ENCODE assay signal across 16 cellular contexts in the genomic region with DNA sequence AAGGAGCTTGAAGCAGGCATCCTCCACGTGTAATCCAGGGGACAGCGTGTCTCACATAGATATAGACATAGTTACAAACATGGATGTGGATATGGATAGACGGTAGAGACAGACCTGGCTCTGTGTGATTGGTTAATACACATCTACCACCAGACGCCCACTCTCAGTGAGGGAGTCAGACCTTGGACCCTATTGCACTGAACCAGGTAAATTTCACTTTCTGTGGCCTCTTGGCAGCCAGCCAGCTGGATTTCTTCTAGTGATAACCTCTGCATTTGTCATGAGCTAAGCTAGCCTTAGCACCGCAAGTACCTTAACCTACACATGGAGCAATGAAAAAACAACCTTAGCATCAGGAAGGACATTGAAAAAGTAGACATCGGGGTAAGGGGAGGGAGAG.
DNase-seq lines count a peak whose midpoint lies in the region; ATAC-seq, FAIRE-seq and TF ChIP-seq lines count a peak whose summit lies in the region.
"Had no signal": no experiment of that assay in that cellular context is flagged by ENCODE, and none has a peak within 500 bp of the region (broad histone marks: within the 10 kb centered on the region; RNA-seq: fewer than 3 reads in every experiment).

No MANE protein-coding gene starts in this region.

- intact Hi-C loops in K562 (cut with micrococcal nuclease), result no loop called here

- H4K20me1 ChIP-seq in K562 (replicated peaks; ENCODE audit: control insufficient read depth, insufficient read depth, low read length), result no peaks in the 10 kb centered on the region

- no peak overlapping the region for H3K9ac ChIP-seq in K562 (ENCODE audit: insufficient read depth in 1 of 2, low read depth in 2 of 2, low read length in 2 of 2)

- BruUV-seq in K562 (replicated peaks; lab: Mats Ljungman, UMichigan), result no TSS peak

- H3K27ac ChIP-seq in K562 (ENCODE audit: extremely low read depth, low read depth, low read length) (no peak overlapping the region), small intestine (ENCODE audit: low read depth in 1 of 2, low read length in 1 of 2) (no peak overlapping the region)
- H3K27ac ChIP-seq: 22Rv1 had no signal

- TF ChIP-seq CTCF in K562 (IDR thresholded peaks at IDR 0.05 in 2 of 3, conservative IDR thresholded peaks at IDR 0.05 in 1 of 3; ENCODE audit: insufficient read depth in 2 of 3, low read depth in 1 of 3, low read length in 3 of 3), result no peak

- H3K36me3 ChIP-seq in K562 (ENCODE audit: control insufficient read depth, insufficient read depth, low read length) (no peaks in the 10 kb centered on the region), small intestine (ENCODE audit: control insufficient read depth in 2 of 2, insufficient read depth in 2 of 2, low read length in 2 of 2) (no peaks in the 10 kb centered on the region)

- H2AFZ ChIP-seq in K562 (ENCODE audit: low read depth, low read length), result no peak overlapping the region

- H3K4me1 ChIP-seq in K562 (replicated peaks in 1 of 2; ENCODE audit: control insufficient read depth in 2 of 2, insufficient read depth in 2 of 2, low read length in 2 of 2) (no peaks in the 10 kb centered on the region), small intestine (ENCODE audit: control insufficient read depth in 2 of 2, insufficient read depth in 1 of 2, low read depth in 1 of 2, low read length in 1 of 2) (peaks cover 0 to 2% of the 10 kb centered on the region in 2 donors)

- no peak overlapping the region for H3K4me2 ChIP-seq in K562 (ENCODE audit: insufficient read depth, low read length)

- no peak overlapping the region for H3K4me3 ChIP-seq in K562
- no peak overlapping the region for H3K4me3 ChIP-seq in small intestine (ENCODE audit: low read depth in 1 of 2, low read length in 2 of 2)

- TF ChIP-seq EP300 in K562 (IDR thresholded peaks at IDR 0.05; ENCODE audit: low read length), result no peak

- CTCF ChIA-PET in K562 (lab: Yijun Ruan, JAX; ENCODE audit: low intra/inter-chr PET ratio), result no interaction called here

- H3K9me1 ChIP-seq in K562 (ENCODE audit: control insufficient read depth, insufficient read depth, low read length), result no peaks in the 10 kb centered on the region

- TF ChIP-seq POLR2A in K562 (conservative IDR thresholded peaks at IDR 0.05), result no peak

- no peak for TF ChIP-seq RAD21 in K562 (CRISPR knock-in tag; conservative IDR thresholded peaks at IDR 0.05 in 1 of 2, IDR thresholded peaks at IDR 0.05 in 1 of 2)

- POLR2A ChIA-PET in K562 (lab: Yijun Ruan, JAX), result no interaction called here

- H3K9me3 ChIP-seq in K562 (replicated peaks; ENCODE audit: control insufficient read depth, insufficient read depth, low read depth, low read length) (no peaks in the 10 kb centered on the region), small intestine (ENCODE audit: control insufficient read depth, low read depth) (no peaks in the 10 kb centered on the region)

- in situ Hi-C loops in K562 (cut with MboI), result no loop called here

- peak; percentile 34; the same call in 2 of the 3 replicates for ATAC-seq in K562

- DNase-seq in NCI-H1417 (lab: John Stamatoyannopoulos, UW) (peak in 2 of 3 experiments; percentile 13 to 52), NCI-H1417 treated with DMSO at 0.1 percent for 48 hours (lab: John Stamatoyannopoulos, UW) (no peak), GM19239 (ENCODE audit: insufficient read length, low spot score) (no peak), K562 (ENCODE audit: extremely low read depth in 1 of 4, low spot score in 3 of 4) (peak in 1 of 4 experiments; percentile 31), small intestine (peak; percentile 56), NCI-H1436 (lab: John Stamatoyannopoulos, UW) (no peak), superior temporal gyrus (ENCODE audit: extremely low spot score) (no peak)
- DNase-seq: CD8-positive, alpha-beta memory T cell; DMS53; GF-D8; HCEC 1CT; HFFc6; IMR-90; KG1 had no signal

- FAIRE-seq in GM19239 (lab: Jason Lieb, UNC) (peak; percentile 23), K562 (lab: Jason Lieb, UNC) (no peak), small intestine (lab: Jason Lieb, UNC) (no peak)
- FAIRE-seq: HTR-8/SVneo had no signal

- no peaks in the 10 kb centered on the region for H3K79me2 ChIP-seq in K562 (ENCODE audit: control insufficient read depth, insufficient read depth, low read length)

- H3K27me3 ChIP-seq in K562 (ENCODE audit: control insufficient read depth in 2 of 2, insufficient read depth in 2 of 2, low read length in 2 of 2), result no peaks in the 10 kb centered on the region; a peak in 2 of 5 replicates
- no peaks in the 10 kb centered on the region for H3K27me3 ChIP-seq in small intestine (ENCODE audit: control insufficient read depth in 2 of 2, insufficient read depth in 2 of 2, low read length in 2 of 2)

- 7% methylated on average over 6 of the region's 6 CpGs for WGBS in K562 (ENCODE audit: insufficient coverage, low coverage, missing lambda C conversion rate)
- 40 to 57% (median 49%) methylated on average over 6 of the region's 6 CpGs for WGBS in small intestine, 3 donors

TF ChIP-seq in K562, 482 proteins besides CTCF, POLR2A, EP300 and RAD21:
- TF ChIP-seq, protein P1, sequence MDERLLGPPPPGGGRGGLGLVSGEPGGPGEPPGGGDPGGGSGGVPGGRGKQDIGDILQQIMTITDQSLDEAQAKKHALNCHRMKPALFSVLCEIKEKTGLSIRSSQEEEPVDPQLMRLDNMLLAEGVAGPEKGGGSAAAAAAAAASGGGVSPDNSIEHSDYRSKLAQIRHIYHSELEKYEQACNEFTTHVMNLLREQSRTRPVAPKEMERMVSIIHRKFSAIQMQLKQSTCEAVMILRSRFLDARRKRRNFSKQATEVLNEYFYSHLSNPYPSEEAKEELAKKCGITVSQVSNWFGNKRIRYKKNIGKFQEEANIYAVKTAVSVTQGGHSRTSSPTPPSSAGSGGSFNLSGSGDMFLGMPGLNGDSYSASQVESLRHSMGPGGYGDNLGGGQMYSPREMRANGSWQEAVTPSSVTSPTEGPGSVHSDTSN (CRISPR knock-in tag; IDR thresholded peaks at IDR 0.05; ENCODE audit: low read depth), result no peak
- TF ChIP-seq, protein P1 (tag; conservative IDR thresholded peaks at IDR 0.05; ENCODE audit: low read depth), result no peak
- TF ChIP-seq NFIC (IDR thresholded peaks at IDR 0.05), result peak; percentile 90
- 0 out of 2 replicates have a peak, but pooled peaks have one; percentile 33 for TF ChIP-seq NFIX (CRISPR knock-in tag; IDR thresholded peaks at IDR 0.05; ENCODE audit: low read depth)
TF ChIP-seq in K562: peak in this region for 2.

Comparison
In these comparisons a context has a peak if more than half of its experiments do, and no peak if none do; other contexts are left out.
1. DNase-seq: peak in NCI-H1417 (2 of 3) and small intestine (single experiment); none in NCI-H1417 treated with DMSO at 0.1 percent for 48 hours (single experiment), GM19239 (single experiment), NCI-H1436 (single experiment) and superior temporal gyrus (single experiment).